ENCODE assay signal across 15 cellular contexts in the genomic region with DNA sequence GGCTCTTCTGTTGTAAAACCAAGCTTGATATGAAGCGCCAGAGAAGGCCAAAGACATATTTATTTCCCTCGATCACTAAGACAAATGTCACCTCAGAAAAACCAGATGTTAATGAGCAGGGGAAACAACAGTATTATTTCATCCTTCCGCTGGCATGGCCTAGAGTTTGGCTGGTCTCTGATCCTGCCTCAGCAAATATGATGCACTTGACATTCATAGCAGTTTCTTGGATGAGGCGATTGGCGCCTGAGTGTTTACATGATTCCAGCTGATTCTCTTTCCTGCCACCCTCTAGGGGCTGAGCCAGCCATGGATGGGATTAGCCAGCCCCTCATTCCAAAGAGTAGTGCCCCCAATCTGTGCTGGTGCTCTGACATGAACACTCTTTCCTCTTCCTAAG.
A peak's percentile ranks its signal among the peaks of the same experiment; 100 is the strongest.
DNase-seq lines count a peak whose midpoint lies in the region; ATAC-seq and TF ChIP-seq lines count a peak whose summit lies in the region.
"Had no signal": no experiment of that assay in that cellular context is flagged by ENCODE, and none has a peak within 500 bp of the region (broad histone marks: within the 10 kb centered on the region; RNA-seq: fewer than 3 reads in every experiment).

No MANE protein-coding gene starts in this region.

- H4K5ac ChIP-seq in IMR-90 (ENCODE audit: low read depth, low read length), result no peak overlapping the region

- no peak overlapping the region for H3K4me2 ChIP-seq in IMR-90 (ENCODE audit: low read depth, low read length)
- H3K4me2 ChIP-seq in skeletal muscle satellite cell (ENCODE audit: low read length), result peak overlapping the region; percentile 71
- H3K4me2 ChIP-seq: BLaER1 treated with 17β-estradiol and CSF1 and Interleukin-3, amounts not matched to agents 10 nM and 100 nM had no signal

- H3K27ac ChIP-seq in IMR-90 (ENCODE audit: insufficient read depth, low read length) (no peak overlapping the region), right lobe of liver (no peak overlapping the region)
- H3K27ac ChIP-seq: BLaER1 treated with 17β-estradiol and CSF1 and Interleukin-3, amounts not matched to agents 10 nM and 100 nM; GM23248 had no signal

- H3K4me3 ChIP-seq in IMR-90 (ENCODE audit: insufficient read depth, low read depth, low read length) (no peak overlapping the region), skeletal muscle satellite cell (ENCODE audit: low read length) (peak overlapping the region; percentile 47), right lobe of liver (no peak overlapping the region)
- H3K4me3 ChIP-seq: BLaER1 treated with 17β-estradiol and CSF1 and Interleukin-3, amounts not matched to agents 10 nM and 100 nM; GM23248; HAP-1 had no signal

- H4K91ac ChIP-seq in IMR-90 (ENCODE audit: insufficient read depth, low read depth, low read length), result no peak overlapping the region

- TF ChIP-seq POLR2A in IMR-90 (IDR thresholded peaks at IDR 0.05; ENCODE audit: low read depth, low read length) (no peak), right lobe of liver (IDR thresholded peaks at IDR 0.05) (no peak)

- H2AK9ac ChIP-seq in IMR-90 (replicated peaks; ENCODE audit: low read depth, low read length, poor library complexity), result no peak overlapping the region

- H3K4me3 Mint-ChIP-seq in nephron, result no peak overlapping the region
- H3K4me3 Mint-ChIP-seq: B cell; CD8-positive, alpha-beta T cell had no signal

- H3K9me3 ChIP-seq in IMR-90 (ENCODE audit: control insufficient read depth, insufficient read depth, low read length) (no peaks in the 10 kb centered on the region), skeletal muscle satellite cell (replicated peaks; ENCODE audit: low read length) (no peaks in the 10 kb centered on the region), right lobe of liver (no peaks in the 10 kb centered on the region)
- H3K9me3 ChIP-seq: HAP-1 had no signal

- H3K36me3 Mint-ChIP-seq in nephron (ENCODE audit: low read depth), result no peaks in the 10 kb centered on the region
- H3K36me3 Mint-ChIP-seq: CD8-positive, alpha-beta T cell had no signal

- no peak for ATAC-seq in IMR-90 (ENCODE audit: low read depth)
- ATAC-seq in right lobe of liver, result no peak
- ATAC-seq in HG03469 (IDR thresholded peaks at IDR 0.05; ENCODE audit: unreplicated experiment), result no peak
- ATAC-seq: CD8-positive, alpha-beta T cell; HepG2 had no signal

- DNase-seq in IMR-90 (no peak), NCI-H446 treated with DMSO at 0.1 percent for 48 hours (lab: John Stamatoyannopoulos, UW) (peak; percentile 87), NCI-H2171 treated with DMSO at 0.1 percent for 48 hours (lab: John Stamatoyannopoulos, UW) (no peak), right lobe of liver (no peak)
- DNase-seq: CD8-positive, alpha-beta T cell; COR-L47; DMS 273 treated with DMSO at 0.1 percent for 48 hours had no signal

- H2BK20ac ChIP-seq in IMR-90 (ENCODE audit: low read depth, low read length), result peak overlapping the region; percentile 9; the same call in 1 of the 2 replicates

- H2BK5ac ChIP-seq in IMR-90 (ENCODE audit: low read depth, low read length, poor library complexity, severe bottlenecking), result no peak overlapping the region

- intact Hi-C loops in IMR-90 (cut with micrococcal nuclease) (loop anchor here (1.0 to 5.0 kb wide), 3 partner anchors 83 to 336 kb away; no protein-coding TSS in a partner anchor), right lobe of liver (cut with DNase I) (no loop called here)

- in situ Hi-C loops in IMR-90 (cut with MboI; ENCODE audit: low sequenced_read_pairs), result no loop called here

- H2AK5ac ChIP-seq in IMR-90 (ENCODE audit: low read depth, low read length), result peak overlapping the region; percentile 65

- no peak overlapping the region for H3K56ac ChIP-seq in IMR-90 (ENCODE audit: extremely low read depth, insufficient read depth, low read length)

- CTCF ChIA-PET in IMR-90 (lab: Yijun Ruan, JAX), result interaction anchor here (0.7 kb wide), 1 partner anchor 414 kb away, joined by 3 read pairs; no protein-coding TSS in a partner anchor

- no peaks in the 10 kb centered on the region for H3K27me3 ChIP-seq in IMR-90 (ENCODE audit: control insufficient read depth, insufficient read depth, low read length)
- no peaks in the 10 kb centered on the region for H3K27me3 ChIP-seq in skeletal muscle satellite cell (ENCODE audit: control insufficient read depth, insufficient read depth, low read length)
- no peaks in the 10 kb centered on the region for H3K27me3 ChIP-seq in right lobe of liver
- H3K27me3 ChIP-seq: BLaER1 treated with 17β-estradiol and CSF1 and Interleukin-3, amounts not matched to agents 10 nM and 100 nM had no signal

- peaks cover 4% of the 10 kb centered on the region for H3K4me1 ChIP-seq in IMR-90 (ENCODE audit: control insufficient read depth, insufficient read depth, low read length)
- peaks cover 22% of the 10 kb centered on the region for H3K4me1 ChIP-seq in skeletal muscle satellite cell (ENCODE audit: control insufficient read depth, insufficient read depth, low read length)
- H3K4me1 ChIP-seq in right lobe of liver, result no peaks in the 10 kb centered on the region
- H3K4me1 ChIP-seq: HAP-1 had no signal

- BruUV-seq in IMR-90 (replicated peaks; lab: Mats Ljungman, UMichigan), result no TSS peak

- H4K8ac ChIP-seq in IMR-90 (ENCODE audit: low read depth in 2 of 2, low read length in 2 of 2), result no peak overlapping the region

- POLR2A ChIA-PET in IMR-90 (lab: Charles Lee; ENCODE audit: unreplicated experiment), result no interaction called here

- peaks cover 6% of the 10 kb centered on the region for H3K9me1 ChIP-seq in IMR-90 (ENCODE audit: insufficient read depth, low read length)

- H3K4me1 Mint-ChIP-seq in nephron, result peaks cover 25% of the 10 kb centered on the region
- H3K4me1 Mint-ChIP-seq: B cell had no signal

- H3K27me3 Mint-ChIP-seq in nephron (ENCODE audit: low read depth), result no peaks in the 10 kb centered on the region
- H3K27me3 Mint-ChIP-seq: B cell had no signal

- H2BK15ac ChIP-seq in IMR-90 (ENCODE audit: low read depth, low read length), result no peak overlapping the region; the same call in 2 of the 3 replicates

- H2BK120ac ChIP-seq in IMR-90 (ENCODE audit: low read depth, low read length), result no peak overlapping the region

- no peak overlapping the region for H3K23ac ChIP-seq in IMR-90 (ENCODE audit: low read depth, low read length)

- H3K9ac ChIP-seq in IMR-90 (ENCODE audit: low read depth, low read length) (no peak overlapping the region), skeletal muscle satellite cell (ENCODE audit: low read depth, low read length) (peak overlapping the region; percentile 58)
- H3K9ac ChIP-seq: BLaER1 treated with 17β-estradiol and CSF1 and Interleukin-3, amounts not matched to agents 10 nM and 100 nM; GM23248 had no signal

- no peaks in the 10 kb centered on the region for H3K36me3 ChIP-seq in IMR-90 (ENCODE audit: control insufficient read depth, insufficient read depth, low read length)
- no peaks in the 10 kb centered on the region for H3K36me3 ChIP-seq in skeletal muscle satellite cell (ENCODE audit: insufficient read depth, low read length)
- no peaks in the 10 kb centered on the region for H3K36me3 ChIP-seq in right lobe of liver
- H3K36me3 ChIP-seq: BLaER1 treated with 17β-estradiol and CSF1 and Interleukin-3, amounts not matched to agents 10 nM and 100 nM; HAP-1 had no signal

- dilution Hi-C loops in IMR-90 (cut with HindIII; ENCODE audit: low sequenced_read_pairs, unreplicated experiment), result no loop called here

- 82% methylated on average over 3 of the region's 5 CpGs; no CpG with 5 or more reads in 1 of the 2 experiments for WGBS in IMR-90 (ENCODE audit: extremely low coverage in 2 of 2, insufficient read length in 1 of 2), 2 experiments
- WGBS in right lobe of liver (ENCODE audit: insufficient coverage, low coverage, low lambda C conversion rate, missing lambda C conversion rate), result 96% methylated on average over 3 of the region's 5 CpGs

- H3K14ac ChIP-seq in IMR-90 (replicated peaks; ENCODE audit: low read depth, low read length), result no peak overlapping the region

- peaks cover 5% of the 10 kb centered on the region for H3K9me3 Mint-ChIP-seq in nephron
- H3K9me3 Mint-ChIP-seq: CD8-positive, alpha-beta T cell had no signal

- H3K27ac Mint-ChIP-seq in nephron, result peak overlapping the region in 2 of 3 experiments; percentile 54 to 82
- H3K27ac Mint-ChIP-seq: B cell; CD8-positive, alpha-beta T cell had no signal

- no peak for TF ChIP-seq RAD21 in IMR-90 (IDR thresholded peaks at IDR 0.05; ENCODE audit: low read length)

- TF ChIP-seq CTCF in IMR-90 (conservative IDR thresholded peaks at IDR 0.05; ENCODE audit: low read depth, low read length) (no peak), nephron (IDR thresholded peaks at IDR 0.05; ENCODE audit: unreplicated experiment in 3 of 3) (no peak), right lobe of liver (IDR thresholded peaks at IDR 0.05) (no peak)

- H4K20me1 ChIP-seq in IMR-90 (ENCODE audit: insufficient read depth, low read length), result no peaks in the 10 kb centered on the region
- H4K20me1 ChIP-seq: BLaER1 treated with 17β-estradiol and CSF1 and Interleukin-3, amounts not matched to agents 10 nM and 100 nM had no signal

- H2AFZ ChIP-seq in IMR-90 (replicated peaks; ENCODE audit: low read length, poor library complexity), result no peak overlapping the region
- H2AFZ ChIP-seq: GM23248 had no signal

- no peak overlapping the region for H3K18ac ChIP-seq in IMR-90 (ENCODE audit: low read depth, low read length)

- no peaks in the 10 kb centered on the region for H3K79me1 ChIP-seq in IMR-90 (ENCODE audit: low read depth in 1 of 2, low read length in 2 of 2)

- H3K4ac ChIP-seq in IMR-90 (ENCODE audit: low read depth, low read length), result 0 out of 2 replicates have a peak overlapping the region, but pooled peaks have one; percentile 34

TF ChIP-seq in IMR-90, 13 proteins besides CTCF, POLR2A, EP300 and RAD21 (continues in another document):
- TF ChIP-seq SMC3 (IDR thresholded peaks at IDR 0.05; ENCODE audit: low read depth, low read length) (no peak), MAFK (IDR thresholded peaks at IDR 0.05; ENCODE audit: low read depth, low read length) (no peak), BHLHE40 (IDR thresholded peaks at IDR 0.05; ENCODE audit: low read depth, low read length) (no peak), RFX5 (IDR thresholded peaks at IDR 0.05; ENCODE audit: low read depth, low read length) (no peak), NFE2L2 (IDR thresholded peaks at IDR 0.05; ENCODE audit: low read depth, low read length) (no peak), CHD1 (IDR thresholded peaks at IDR 0.05; ENCODE audit: low read depth, low read length) (no peak), CEBPB (IDR thresholded peaks at IDR 0.05; ENCODE audit: low read depth, low read length) (no peak), RCOR1 (IDR thresholded peaks at IDR 0.05; ENCODE audit: insufficient replicate concordance, low read length) (no peak)
